In genomic region chr10:94042001-94042813, GRCh38 we compare ENCODE assay signal across 9 cellular contexts. TPM values are rescaled to one million over a fixed set of nuclear protein-coding genes. Genes with fewer than 3 reads are reported as not detected.
DNase-seq lines count a peak whose midpoint lies in the region; ATAC-seq and TF ChIP-seq lines count a peak whose summit lies in the region.
"Had no signal": no experiment of that assay in that cellular context is flagged by ENCODE, and none has a peak within 500 bp of the region (broad histone marks: within the 10 kb centered on the region; RNA-seq: fewer than 3 reads in every experiment).

No MANE protein-coding gene starts in this region.

- H3K9me3 Mint-ChIP-seq in HFFc6, result no peaks in the 10 kb centered on the region

- H3K27me3 Mint-ChIP-seq in HFFc6 (ENCODE audit: insufficient read depth), result peaks cover 6% of the 10 kb centered on the region; the same call in 1 of the 2 replicates

- peak; percentile 78 for DNase-seq in ACHN
- DNase-seq in HFFc6, result peak; percentile 68
- DNase-seq in amniotic epithelial cell (ENCODE audit: low read depth), result peak; percentile 49
- peak; percentile 57 for DNase-seq in islet precursor cell
- DNase-seq in DMS114 treated with DMSO at 0.1 percent for 48 hours (lab: John Stamatoyannopoulos, UW; ENCODE audit: unreplicated experiment), result no peak
- DNase-seq in NCI-H69 (lab: John Stamatoyannopoulos, UW), result no peak
- no peak for DNase-seq in activated CD8-positive, alpha-beta memory T cell treated with anti-CD3 and anti-CD28 coated beads, Interleukin-2, amount 50 U/mL, for 48 hours
- DNase-seq: naive B cell had no signal

- H3K36me3 Mint-ChIP-seq in HFFc6 (ENCODE audit: low read depth), result no peaks in the 10 kb centered on the region
- H3K36me3 Mint-ChIP-seq: naive B cell had no signal

- no peak for ATAC-seq in GM21528 (IDR thresholded peaks at IDR 0.05; ENCODE audit: low FRiP score, unreplicated experiment)

- peak overlapping the region; percentile 75 for H3K27ac Mint-ChIP-seq in HFFc6
- H3K27ac Mint-ChIP-seq: naive B cell had no signal

- in situ Hi-C loops in ACHN (cut with HindIII; ENCODE audit: low pct_ligation_motif_present, low pct_unique_long_range_greater_than_20kb, low sequenced_read_pairs), result no loop called here

- H3K4me1 Mint-ChIP-seq in HFFc6 (ENCODE audit: low read depth), result peaks cover 34% of the 10 kb centered on the region

- peak overlapping the region; percentile 62 for H3K4me3 Mint-ChIP-seq in HFFc6
- H3K4me3 Mint-ChIP-seq: naive B cell had no signal

- TF ChIP-seq CTCF in HFFc6 (IDR thresholded peaks at IDR 0.05), result peak; percentile 50

RNA-seq across cellular contexts. Expression of gene PLCE1, which starts 48.5 kb away (rescaled TPM):
- under 1 TPM; 0.41 to 0.74 (median 0.47) TPM for total RNA-seq in HFFc6 (2021; fragmentation: NEBNext Ultra II Directional; extraction: Animal tissue kit (Norgen Biotek cat#: 25700))

Comparison
In these comparisons a context has a peak if more than half of its experiments do, and no peak if none do; other contexts are left out.
1. DNase-seq: peak in ACHN (single experiment), HFFc6 (single experiment), amniotic epithelial cell (single experiment) and islet precursor cell (single experiment); none in DMS114 treated with DMSO at 0.1 percent for 48 hours (single experiment), NCI-H69 (single experiment) and activated CD8-positive, alpha-beta memory T cell treated with anti-CD3 and anti-CD28 coated beads, Interleukin-2, amount 50 U/mL, for 48 hours (single experiment).